Comparison of ENCODE assay signal across 9 cellular contexts in the genomic region with DNA sequence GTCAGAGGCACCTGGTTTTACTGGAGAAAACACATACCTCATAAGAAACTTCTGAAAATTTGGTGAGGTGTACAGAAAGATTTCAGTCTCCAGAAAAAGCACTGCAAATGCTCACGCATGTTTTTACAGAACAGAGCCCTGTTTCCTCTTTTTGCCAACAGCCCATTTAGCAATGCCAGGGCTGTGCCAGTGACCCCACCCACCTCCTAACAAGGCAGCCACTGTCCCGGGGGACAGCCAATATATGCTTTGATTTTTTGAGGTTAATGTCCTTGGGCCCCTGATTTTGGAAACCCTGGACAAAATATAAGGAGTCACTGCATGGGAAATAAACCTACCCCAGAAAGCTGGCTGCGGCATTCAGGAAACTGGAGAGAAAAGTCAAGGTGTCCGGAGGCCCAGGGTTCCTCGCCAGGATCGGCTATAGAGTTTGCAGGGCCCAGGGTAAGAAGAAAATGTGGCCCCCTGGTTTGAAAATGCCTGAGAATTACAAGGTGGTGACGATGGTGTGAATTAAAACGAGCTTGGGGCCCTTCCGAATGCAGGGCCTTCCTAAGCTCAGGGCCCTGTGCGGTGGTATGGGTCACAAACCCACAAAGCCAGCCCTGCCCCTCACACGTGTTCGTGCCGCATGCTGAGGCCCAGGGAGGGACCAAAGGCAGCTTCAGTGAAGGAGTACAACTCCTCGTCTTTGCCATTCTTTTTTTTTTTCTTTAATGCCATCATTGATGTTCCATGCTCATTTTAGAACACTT.
DNase-seq lines count a peak whose midpoint lies in the region; ATAC-seq and TF ChIP-seq lines count a peak whose summit lies in the region.
"Had no signal": no experiment of that assay in that cellular context is flagged by ENCODE, and none has a peak within 500 bp of the region (broad histone marks: within the 10 kb centered on the region; RNA-seq: fewer than 3 reads in every experiment).

No MANE protein-coding gene starts in this region.

- peaks cover 40 to 75% of the 10 kb centered on the region in 2 donors for H3K4me1 ChIP-seq in thyroid gland

- ATAC-seq in HG02759 (IDR thresholded peaks at IDR 0.05; ENCODE audit: unreplicated experiment) (no peak), HG02852 (IDR thresholded peaks at IDR 0.05; ENCODE audit: unreplicated experiment) (no peak), GM18517 (IDR thresholded peaks at IDR 0.05; ENCODE audit: unreplicated experiment) (no peak)
- ATAC-seq: stimulated activated effector memory CD8-positive, alpha-beta T cell treated with anti-CD3 and anti-CD28 coated beads, Interleukin-12 subunit alpha, Interleukin-12 subunit beta, amount 100 ng/mL, for 72 hours had no signal

- H3K27ac ChIP-seq in cingulate gyrus (ENCODE audit: low read depth, low read length) (peak overlapping the region; percentile 96), thyroid gland (peak overlapping the region in 2 of 3 donors; percentile 61 to 89)

- 72 to 85% methylated on average over 14 of the region's 14 CpGs for WGBS in thyroid gland, 2 donors

- intact Hi-C loops in thyroid gland (cut with DNase I) = no loop called here

- TF ChIP-seq CTCF in NB4 (IDR thresholded peaks at IDR 0.05; ENCODE audit: low read depth, low read length) (no peak), thyroid gland (IDR thresholded peaks at IDR 0.05) (no peak)

- H3K4me3 ChIP-seq in NB4 (ENCODE audit: low read depth, low read length) (no peak overlapping the region), thyroid gland (replicated peaks in 1 of 3) (no peak overlapping the region)

- TF ChIP-seq POLR2A in NB4 (IDR thresholded peaks at IDR 0.05; ENCODE audit: extremely low read depth, insufficient read length) = no peak
- no peak for TF ChIP-seq POLR2A in thyroid gland (IDR thresholded peaks at IDR 0.05)

- no peaks in the 10 kb centered on the region for H3K27me3 ChIP-seq in thyroid gland

- H3K36me3 ChIP-seq in thyroid gland = no peaks in the 10 kb centered on the region

- DNase-seq in NB4 (ENCODE audit: low read depth) (peak; percentile 58), middle frontal gyrus (ENCODE audit: extremely low spot score, low spot score) (peak; percentile 2), thyroid gland (no peak)
- DNase-seq: NCI-H1417 treated with DMSO at 0.1 percent for 48 hours had no signal

- H3K9me3 ChIP-seq in thyroid gland = no peaks in the 10 kb centered on the region

Comparison
In these comparisons a context has a peak if more than half of its experiments do, and no peak if none do; other contexts are left out.
1. DNase-seq: peak in NB4 (single experiment) and middle frontal gyrus (single experiment); none in thyroid gland (0 of 2).